In genomic region chr11:59265735-59266134, GRCh38 we compare ENCODE assay signal across 16 cellular contexts. TPM values are rescaled to one million over a fixed set of nuclear protein-coding genes. Genes with fewer than 3 reads are reported as not detected.
DNase-seq lines count a peak whose midpoint lies in the region; ATAC-seq and TF ChIP-seq lines count a peak whose summit lies in the region.
"Had no signal": no experiment of that assay in that cellular context is flagged by ENCODE, and none has a peak within 500 bp of the region (broad histone marks: within the 10 kb centered on the region; RNA-seq: fewer than 3 reads in every experiment).

No MANE protein-coding gene starts in this region.

- H3K79me2 ChIP-seq in Karpas-422 (ENCODE audit: low read length), result no peaks in the 10 kb centered on the region

- H3K4me2 ChIP-seq in BLaER1 (peak overlapping the region; percentile 74), Karpas-422 (ENCODE audit: low read depth, low read length, poor library complexity, severe bottlenecking) (no peak overlapping the region), neuronal stem cell (ENCODE audit: insufficient read depth, low read length, poor library complexity, severe bottlenecking) (no peak overlapping the region)

- no peak for ATAC-seq in GM21515 (IDR thresholded peaks at IDR 0.05; ENCODE audit: unreplicated experiment)
- no peak for ATAC-seq in GM21717 (IDR thresholded peaks at IDR 0.05; ENCODE audit: unreplicated experiment)

- no peak overlapping the region for H3K23ac ChIP-seq in neuronal stem cell (ENCODE audit: low read depth, low read length, poor library complexity)

- DNase-seq in Karpas-422 (no peak), neuronal stem cell (ENCODE audit: low spot score) (no peak), brain microvascular endothelial cell (no peak), ureter (ENCODE audit: low spot score) (no peak)
- DNase-seq: 8988T; AML-193; C1 segment of cervical spinal cord; CD4-positive, alpha-beta memory T cell; DMS153; DMS79 treated with DMSO at 0.1 percent for 48 hours; EL; GM23248 had no signal

- H3K9me3 ChIP-seq in BLaER1, result no peaks in the 10 kb centered on the region
- H3K9me3 ChIP-seq in Karpas-422 (ENCODE audit: low read length), result no peaks in the 10 kb centered on the region
- no peaks in the 10 kb centered on the region for H3K9me3 ChIP-seq in neuronal stem cell (replicated peaks in 1 of 2; ENCODE audit: control insufficient read depth in 2 of 2, insufficient read depth in 1 of 2, low read depth in 1 of 2, low read length in 2 of 2)

- no peak overlapping the region for H3K4me3 ChIP-seq in BLaER1
- H3K4me3 ChIP-seq in Karpas-422 (ENCODE audit: low read length), result no peak overlapping the region
- no peak overlapping the region for H3K4me3 ChIP-seq in neuronal stem cell (ENCODE audit: low read length in 2 of 2)
- H3K4me3 ChIP-seq in brain microvascular endothelial cell (ENCODE audit: low read depth, low read length), result no peak overlapping the region
- H3K4me3 ChIP-seq: GM23248 had no signal

- H3K27me3 ChIP-seq in BLaER1, result no peaks in the 10 kb centered on the region
- no peaks in the 10 kb centered on the region for H3K27me3 ChIP-seq in Karpas-422 (ENCODE audit: low read length)
- H3K27me3 ChIP-seq in neuronal stem cell (ENCODE audit: control insufficient read depth in 3 of 3, insufficient read depth in 3 of 3, low read depth in 1 of 3, low read length in 3 of 3), result peaks cover 0 to 8% (median 0%) of the 10 kb centered on the region in 3 experiments
- H3K27me3 ChIP-seq in brain microvascular endothelial cell (replicated peaks), result no peaks in the 10 kb centered on the region

- no peaks in the 10 kb centered on the region for H3K9me2 ChIP-seq in Karpas-422 (replicated peaks; ENCODE audit: insufficient read depth, low read length)

- no peak overlapping the region for H4K8ac ChIP-seq in neuronal stem cell (ENCODE audit: low read depth, low read length)

- H3K36me3 ChIP-seq in BLaER1 (no peaks in the 10 kb centered on the region), Karpas-422 (ENCODE audit: insufficient read depth, low read length) (no peaks in the 10 kb centered on the region), neuronal stem cell (replicated peaks in 1 of 2; ENCODE audit: control insufficient read depth in 2 of 2, insufficient read depth in 2 of 2, low read length in 2 of 2) (no peaks in the 10 kb centered on the region), brain microvascular endothelial cell (replicated peaks) (no peaks in the 10 kb centered on the region)

- H4K20me1 ChIP-seq in BLaER1, result no peaks in the 10 kb centered on the region
- no peaks in the 10 kb centered on the region for H4K20me1 ChIP-seq in Karpas-422 (ENCODE audit: insufficient read depth, low read depth, low read length)

- H3K4me1 ChIP-seq in BLaER1, result peaks cover 87% of the 10 kb centered on the region
- peaks cover 66% of the 10 kb centered on the region for H3K4me1 ChIP-seq in Karpas-422 (ENCODE audit: low read length)
- H3K4me1 ChIP-seq in neuronal stem cell (ENCODE audit: control insufficient read depth in 2 of 2, insufficient read depth in 1 of 2, low read depth in 1 of 2, low read length in 2 of 2), result peaks cover 0 to 8% of the 10 kb centered on the region in 2 donors

- H2BK5ac ChIP-seq in neuronal stem cell (ENCODE audit: low read length), result no peak overlapping the region

- intact Hi-C loops in dendritic cell treated with granulocyte-macrophage colony-stimulating factor and Interleukin-4, amounts not matched to agents 40 ng/mL and 50 ng/mL, for 4 days (cut with micrococcal nuclease), result no loop called here

- H3K18ac ChIP-seq in neuronal stem cell (ENCODE audit: low read length), result no peak overlapping the region

- no peak overlapping the region for H4K91ac ChIP-seq in neuronal stem cell (ENCODE audit: low read depth, low read length, poor library complexity)

- H3K4me1 Mint-ChIP-seq in dendritic cell treated with granulocyte-macrophage colony-stimulating factor and Interleukin-4, amounts not matched to agents 40 ng/mL and 50 ng/mL, for 4 days (ENCODE audit: low read depth), result peaks cover 52% of the 10 kb centered on the region

- no peak overlapping the region for H2AK5ac ChIP-seq in neuronal stem cell (ENCODE audit: low read depth, low read length)

- H2BK15ac ChIP-seq in neuronal stem cell (ENCODE audit: low read length), result no peak overlapping the region

- H3K27ac ChIP-seq in BLaER1 (peak overlapping the region; percentile 76; the same call in 1 of the 2 replicates), Karpas-422 (ENCODE audit: low read length) (peak overlapping the region; percentile 97), neuronal stem cell (replicated peaks; ENCODE audit: low read length) (no peak overlapping the region), brain microvascular endothelial cell (no peak overlapping the region)
- H3K27ac ChIP-seq: GM23248 had no signal

- H3K36me3 Mint-ChIP-seq in dendritic cell treated with granulocyte-macrophage colony-stimulating factor and Interleukin-4, amounts not matched to agents 40 ng/mL and 50 ng/mL, for 4 days (ENCODE audit: low read depth), result no peaks in the 10 kb centered on the region
- H3K36me3 Mint-ChIP-seq: CD4-positive, alpha-beta memory T cell had no signal

- H3K9ac ChIP-seq in BLaER1 (no peak overlapping the region), Karpas-422 (ENCODE audit: low read length) (peak overlapping the region; percentile 35; the same call in 1 of the 2 replicates), neuronal stem cell (ENCODE audit: low read depth, low read length, poor library complexity) (no peak overlapping the region)
- H3K9ac ChIP-seq: GM23248 had no signal

- no peaks in the 10 kb centered on the region for H3K27me3 Mint-ChIP-seq in dendritic cell treated with granulocyte-macrophage colony-stimulating factor and Interleukin-4, amounts not matched to agents 40 ng/mL and 50 ng/mL, for 4 days
- H3K27me3 Mint-ChIP-seq: CD4-positive, alpha-beta memory T cell had no signal

- in situ Hi-C loops in brain microvascular endothelial cell (cut with HindIII; ENCODE audit: low pct_ligation_motif_present, low sequenced_read_pairs), result no loop called here

- no CpG with 5 or more reads among the region's 1 CpG for WGBS in neuronal stem cell (ENCODE audit: extremely low coverage in 2 of 2, insufficient read length in 2 of 2, insufficient replicate concordance in 1 of 2), 2 donors

- H2AFZ ChIP-seq in Karpas-422 (ENCODE audit: low read length) (no peak overlapping the region), neuronal stem cell (ENCODE audit: low read length) (no peak overlapping the region)
- H2AFZ ChIP-seq: GM23248 had no signal

- H2BK12ac ChIP-seq in neuronal stem cell (ENCODE audit: low read length), result peak overlapping the region; percentile 24

- H3K9me3 Mint-ChIP-seq in dendritic cell treated with granulocyte-macrophage colony-stimulating factor and Interleukin-4, amounts not matched to agents 40 ng/mL and 50 ng/mL, for 4 days, result no peaks in the 10 kb centered on the region
- H3K9me3 Mint-ChIP-seq: CD4-positive, alpha-beta memory T cell had no signal

- no peak overlapping the region for H2BK120ac ChIP-seq in neuronal stem cell (ENCODE audit: low read depth, low read length)

- TF ChIP-seq CTCF in brain microvascular endothelial cell (IDR thresholded peaks at IDR 0.05; ENCODE audit: low read depth, low read length, missing control alignments), result no peak

- H3K27ac Mint-ChIP-seq in dendritic cell treated with granulocyte-macrophage colony-stimulating factor and Interleukin-4, amounts not matched to agents 40 ng/mL and 50 ng/mL, for 4 days, result peak overlapping the region; percentile 47
- H3K27ac Mint-ChIP-seq: CD4-positive, alpha-beta memory T cell had no signal

- H3K4me3 Mint-ChIP-seq in dendritic cell treated with granulocyte-macrophage colony-stimulating factor and Interleukin-4, amounts not matched to agents 40 ng/mL and 50 ng/mL, for 4 days, result no peak overlapping the region
- H3K4me3 Mint-ChIP-seq: CD4-positive, alpha-beta memory T cell had no signal

- H3K79me1 ChIP-seq in neuronal stem cell (ENCODE audit: low read depth, low read length), result no peaks in the 10 kb centered on the region

- H3K14ac ChIP-seq in neuronal stem cell (ENCODE audit: low read length), result no peak overlapping the region

- H3K4ac ChIP-seq in neuronal stem cell (ENCODE audit: low read length), result no peak overlapping the region

RNA-seq across cellular contexts. Expression of gene MPEG1, which starts 53.0 kb away (rescaled TPM):
- 59.6 and 80.0 TPM in 2 replicates for total RNA-seq in Karpas-422 (2014; rRNA removed; shearing (Covaris generic); ENCODE audit: low replicate concordance)
- not detected for polyA plus RNA-seq in neuronal stem cell (2013, experiment 1 of 2)
- polyA plus RNA-seq in neuronal stem cell (2013, experiment 2 of 2), result not detected
- total RNA-seq in ureter, result 9.4 TPM
- total RNA-seq: GM23248 had no signal
- polyA plus RNA-seq: GM23248 had no signal

Comparison
In these comparisons a context has a peak if more than half of its experiments do, and no peak if none do; other contexts are left out.
1. H3K27ac ChIP-seq: peak in BLaER1 (single experiment) and Karpas-422 (single experiment); none in neuronal stem cell (single experiment) and brain microvascular endothelial cell (single experiment).